In the genomic region with DNA sequence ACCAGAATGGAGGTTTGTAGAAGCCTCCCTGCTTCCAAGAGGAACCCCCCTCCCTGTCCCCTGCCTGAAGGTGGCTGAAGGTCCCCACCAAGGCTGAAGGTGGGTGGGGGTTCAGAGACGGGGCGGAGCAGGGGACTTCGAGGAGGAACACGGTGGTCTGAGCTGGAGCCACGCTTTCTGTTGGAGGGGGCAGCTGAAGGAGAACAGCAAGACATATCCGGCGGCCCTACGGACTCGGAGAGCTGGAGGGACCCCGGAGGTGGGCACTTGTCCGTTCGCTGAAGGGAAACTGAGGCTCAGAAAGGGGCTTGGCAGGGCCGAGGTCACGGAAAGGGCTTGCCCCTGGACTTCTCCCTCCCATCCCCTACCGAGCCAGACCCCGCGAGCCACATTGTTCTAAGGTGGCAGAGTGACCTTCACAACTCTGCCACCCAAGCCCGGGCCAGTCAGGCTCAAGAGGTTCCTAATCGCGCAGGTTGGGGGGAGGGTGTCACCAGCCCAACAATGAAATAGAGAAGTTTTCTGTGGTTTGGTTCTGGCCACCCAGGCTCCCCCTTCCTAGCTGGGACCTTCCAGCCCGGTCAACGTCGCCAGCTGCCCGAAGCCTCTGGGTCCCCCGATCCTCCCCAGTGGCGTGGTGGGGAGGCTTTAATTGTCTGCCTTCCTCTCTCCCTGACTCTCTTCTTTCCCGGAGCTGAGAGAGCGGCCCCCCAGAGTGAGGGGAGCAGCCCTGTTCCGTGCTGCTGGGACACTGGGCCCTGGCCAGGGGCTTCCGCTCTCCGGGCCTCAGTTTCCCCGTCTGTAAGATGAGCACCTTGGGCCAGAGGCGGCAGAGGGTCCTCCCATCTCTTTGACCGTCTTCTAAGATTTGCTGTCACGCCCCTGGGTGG, we compare ENCODE assay signal across 1 cellular context.
TF ChIP-seq lines count a peak whose summit lies in the region.

No MANE protein-coding gene starts in this region.

TF ChIP-seq in endothelial cell of umbilical vein, 7 proteins besides CTCF, POLR2A, EP300 and RAD21:
- TF ChIP-seq EZH2 (IDR thresholded peaks at IDR 0.05; ENCODE audit: borderline replicate concordance, low read depth, low read length, severe bottlenecking) (peak; percentile 90), POLR2AphosphoS5 (IDR thresholded peaks at IDR 0.05; ENCODE audit: insufficient read depth, low read depth, low read length) (no peak), MAX (IDR thresholded peaks at IDR 0.05; ENCODE audit: insufficient read depth, insufficient read length) (no peak), GATA2 (IDR thresholded peaks at IDR 0.05; ENCODE audit: insufficient read depth, insufficient read length, low read depth, low read length) (no peak), MYC (IDR thresholded peaks at IDR 0.05; ENCODE audit: low read depth, low read length) (no peak)
